ENCODE assay signal across 10 cellular contexts in genomic region chr11:111910637-111911562, GRCh38. TPM values are rescaled to one million over a fixed set of nuclear protein-coding genes. Genes with fewer than 3 reads are reported as not detected.
DNase-seq lines count a peak whose midpoint lies in the region; ATAC-seq, FAIRE-seq and TF ChIP-seq lines count a peak whose summit lies in the region.
"Had no signal": no experiment of that assay in that cellular context is flagged by ENCODE, and none has a peak within 500 bp of the region (broad histone marks: within the 10 kb centered on the region; RNA-seq: fewer than 3 reads in every experiment).

No MANE protein-coding gene starts in this region.

- H3K27ac ChIP-seq in lower lobe of right lung = peak overlapping the region; percentile 83
- peak overlapping the region in 1 of 2 donors; percentile 72 for H3K27ac ChIP-seq in small intestine (ENCODE audit: low read depth in 1 of 2, low read length in 1 of 2)

- H3K9me3 Mint-ChIP-seq in chondrocyte (ENCODE audit: low read depth) = no peaks in the 10 kb centered on the region

- peak overlapping the region; percentile 98 for H3K4me3 Mint-ChIP-seq in chondrocyte (ENCODE audit: unreplicated experiment)

- H3K36me3 ChIP-seq in lower lobe of right lung = peaks cover 9% of the 10 kb centered on the region
- H3K36me3 ChIP-seq in small intestine (ENCODE audit: control insufficient read depth in 2 of 2, insufficient read depth in 2 of 2, low read length in 2 of 2) = no peaks in the 10 kb centered on the region

- peaks cover 22% of the 10 kb centered on the region for H3K36me3 Mint-ChIP-seq in chondrocyte (ENCODE audit: low read depth)

- 31 to 57% (median 42%) methylated on average over 9 of the region's 9 CpGs for WGBS in small intestine, 3 donors

- H3K4me1 ChIP-seq in lower lobe of right lung (peaks cover 11% of the 10 kb centered on the region), small intestine (ENCODE audit: control insufficient read depth in 2 of 2, insufficient read depth in 1 of 2, low read depth in 1 of 2, low read length in 1 of 2) (peaks cover 0 to 2% of the 10 kb centered on the region in 2 donors)

- H3K4me1 Mint-ChIP-seq in chondrocyte (ENCODE audit: low read depth) = peaks cover 89% of the 10 kb centered on the region

- H3K27me3 ChIP-seq in lower lobe of right lung (ENCODE audit: low read depth) = peaks cover 14% of the 10 kb centered on the region
- no peaks in the 10 kb centered on the region for H3K27me3 ChIP-seq in small intestine (ENCODE audit: control insufficient read depth in 2 of 2, insufficient read depth in 2 of 2, low read length in 2 of 2)

- intact Hi-C loops in lower lobe of right lung (cut with DNase I) = no loop called here

- DNase-seq in GM03348 (ENCODE audit: low spot score) (peak; percentile 48), chondrocyte (ENCODE audit: low spot score) (no peak), lower lobe of right lung (no peak), small intestine (peak; percentile 53), NCI-H1694 (lab: John Stamatoyannopoulos, UW) (no peak), HCEC 1CT (no peak), NCI-H446 treated with DMSO at 0.1 percent for 48 hours (lab: John Stamatoyannopoulos, UW) (no peak)
- DNase-seq: NCI-H1105, T-helper 1 cell had no signal

- FAIRE-seq in small intestine (lab: Jason Lieb, UNC) = no peak

- H3K9me3 ChIP-seq in lower lobe of right lung (no peaks in the 10 kb centered on the region), small intestine (ENCODE audit: control insufficient read depth, low read depth) (no peaks in the 10 kb centered on the region)

- no peaks in the 10 kb centered on the region for H3K27me3 Mint-ChIP-seq in chondrocyte (ENCODE audit: low read depth)

- peak overlapping the region; percentile 100 for H3K27ac Mint-ChIP-seq in chondrocyte (ENCODE audit: unreplicated experiment)

- TF ChIP-seq CTCF in chondrocyte (IDR thresholded peaks at IDR 0.05) (no peak), lower lobe of right lung (IDR thresholded peaks at IDR 0.05) (no peak)

- H3K4me3 ChIP-seq in lower lobe of right lung (peak overlapping the region; percentile 59), small intestine (ENCODE audit: low read depth in 1 of 2, low read length in 2 of 2) (no peak overlapping the region)

- peak; percentile 12 to 74 for ATAC-seq in lower lobe of right lung
- no peak for ATAC-seq in HG02571 (IDR thresholded peaks at IDR 0.05; ENCODE audit: unreplicated experiment)

RNA-seq across cellular contexts. Expression of gene CRYAB, which starts 0.7 kb away (rescaled TPM):
- total RNA-seq in chondrocyte (770 to 1,975 TPM (median 1,937 TPM) in 3 replicates), lower lobe of right lung (72.5 TPM)
- polyA plus RNA-seq in small intestine = 100 to 1,000 TPM in 1 of 3 donors, 10 to 100 TPM in 2; 15.4 to 260 (median 74.6) TPM

RNA-seq across cellular contexts. Expression of gene HSPB2, which starts 1.6 kb away (rescaled TPM):
- total RNA-seq in chondrocyte (1.0 to 2.9 TPM (median 2.4 TPM) in 3 replicates), lower lobe of right lung (6.4 TPM)
- polyA plus RNA-seq in small intestine = 1 to 10 TPM in 2 of 3 donors, not detected in 1; 3.0 to 4.3 TPM

RNA-seq across cellular contexts. Expression of gene C11orf52, which starts 7.8 kb away (rescaled TPM):
- total RNA-seq in chondrocyte = 0.67 to 2.0 TPM (median 0.72 TPM) in 3 replicates
- 14.6 TPM for total RNA-seq in lower lobe of right lung
- 10 to 100 TPM; 10.3 to 33.5 (median 30.0) TPM for polyA plus RNA-seq in small intestine

RNA-seq across cellular contexts. Expression of gene DIXDC1, which starts 26.2 kb away (rescaled TPM):
- 28.0 to 41.9 TPM (median 29.6 TPM) in 3 replicates for total RNA-seq in chondrocyte
- total RNA-seq in lower lobe of right lung = 13.2 TPM
- 1 to 10 TPM; 1.3 to 9.7 (median 2.2) TPM for polyA plus RNA-seq in small intestine

RNA-seq across cellular contexts. Expression of gene CFAP68, which starts 31.6 kb away (rescaled TPM):
- total RNA-seq in chondrocyte = 10.2 to 12.7 TPM (median 11.3 TPM) in 3 replicates
- total RNA-seq in lower lobe of right lung = 16.3 TPM
- polyA plus RNA-seq in small intestine = 10 to 100 TPM; 21.2 to 27.7 (median 27.3) TPM

Comparison
In these comparisons a context has a peak if more than half of its experiments do, and no peak if none do; other contexts are left out.
1. DNase-seq: peak in GM03348 (single experiment) and small intestine (single experiment); none in chondrocyte (single experiment), lower lobe of right lung (single experiment), NCI-H1694 (single experiment), HCEC 1CT (single experiment) and NCI-H446 treated with DMSO at 0.1 percent for 48 hours (single experiment).
2. RNA of gene CRYAB, which starts 0.7 kb away (total RNA-seq): 770 to 1,975 TPM in chondrocyte; 72.5 TPM in lower lobe of right lung (single experiment); every median in the first group is over 10 times any median in the second.